ENCODE assay signal across 1 cellular context in genomic region chr5:21574429-21574828, GRCh38.
TF ChIP-seq lines count a peak whose summit lies in the region.

No MANE protein-coding gene starts in this region.

TF ChIP-seq in SK-N-SH, 30 proteins besides CTCF, POLR2A, EP300 and RAD21 (continued from another document):
- no peak for TF ChIP-seq ZBTB33 (IDR thresholded peaks at IDR 0.05; ENCODE audit: borderline replicate concordance, low read depth)
- TF ChIP-seq GATA2 (CRISPR knock-in tag; IDR thresholded peaks at IDR 0.05), result 0 out of 2 replicates have a peak, but pooled peaks have one; percentile 24
- TF ChIP-seq TCF12 (IDR thresholded peaks at IDR 0.05), result no peak
- TF ChIP-seq, protein P1, sequence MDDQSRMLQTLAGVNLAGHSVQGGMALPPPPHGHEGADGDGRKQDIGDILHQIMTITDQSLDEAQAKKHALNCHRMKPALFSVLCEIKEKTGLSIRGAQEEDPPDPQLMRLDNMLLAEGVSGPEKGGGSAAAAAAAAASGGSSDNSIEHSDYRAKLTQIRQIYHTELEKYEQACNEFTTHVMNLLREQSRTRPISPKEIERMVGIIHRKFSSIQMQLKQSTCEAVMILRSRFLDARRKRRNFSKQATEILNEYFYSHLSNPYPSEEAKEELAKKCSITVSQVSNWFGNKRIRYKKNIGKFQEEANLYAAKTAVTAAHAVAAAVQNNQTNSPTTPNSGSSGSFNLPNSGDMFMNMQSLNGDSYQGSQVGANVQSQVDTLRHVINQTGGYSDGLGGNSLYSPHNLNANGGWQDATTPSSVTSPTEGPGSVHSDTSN (IDR thresholded peaks at IDR 0.05), result no peak
- no peak for TF ChIP-seq JUND (IDR thresholded peaks at IDR 0.05)
- TF ChIP-seq NRF1 (IDR thresholded peaks at IDR 0.05; ENCODE audit: low read depth, low read length), result no peak
- TF ChIP-seq CHD2 (IDR thresholded peaks at IDR 0.05; ENCODE audit: low read length, partially characterized antibody), result no peak
